1 cellular context compared by ENCODE assay signal in genomic region chr5:171337207-171337562, GRCh38.
TF ChIP-seq lines count a peak whose summit lies in the region.

No MANE protein-coding gene starts in this region.

TF ChIP-seq in H1, 55 proteins besides CTCF, POLR2A, EP300 and RAD21:
- TF ChIP-seq POLR2AphosphoS5 (IDR thresholded peaks at IDR 0.05; ENCODE audit: low read depth, low read length) (no peak), JUND (IDR thresholded peaks at IDR 0.05; ENCODE audit: low read length) (no peak), NRF1 (IDR thresholded peaks at IDR 0.05; ENCODE audit: low read depth, low read length) (no peak), KDM1A (IDR thresholded peaks at IDR 0.05; ENCODE audit: borderline replicate concordance, low read length) (no peak), CHD7 (IDR thresholded peaks at IDR 0.05; ENCODE audit: insufficient replicate concordance, low read length) (no peak), SP1 (IDR thresholded peaks at IDR 0.05; ENCODE audit: low read depth, low read length) (no peak), TAF1 (IDR thresholded peaks at IDR 0.05; ENCODE audit: low read depth, low read length) (no peak), POU5F1 (IDR thresholded peaks at IDR 0.05; ENCODE audit: low read depth, low read length) (no peak), JUN (IDR thresholded peaks at IDR 0.05; ENCODE audit: low read depth, low read length) (no peak), SP4 (IDR thresholded peaks at IDR 0.05; ENCODE audit: low read length) (no peak), SIRT6 (IDR thresholded peaks at IDR 0.05; ENCODE audit: low read length) (no peak), GTF2F1 (IDR thresholded peaks at IDR 0.05; ENCODE audit: borderline replicate concordance, low read depth, low read length) (no peak), CHD2 (IDR thresholded peaks at IDR 0.05; ENCODE audit: low read length) (no peak), KDM5A (IDR thresholded peaks at IDR 0.05; ENCODE audit: low read length) (no peak), HDAC2 (IDR thresholded peaks at IDR 0.05; ENCODE audit: borderline replicate concordance in 1 of 2, low read depth in 2 of 2, low read length in 2 of 2) (no peak), PHF8 (conservative IDR thresholded peaks at IDR 0.05; ENCODE audit: low read depth, low read length) (no peak), TCF12 (IDR thresholded peaks at IDR 0.05; ENCODE audit: low read depth, low read length) (no peak), EGR1 (IDR thresholded peaks at IDR 0.05; ENCODE audit: borderline replicate concordance, low read depth, low read length) (no peak)
TF ChIP-seq in H1: peak in this region for 0.
